Comparison of ENCODE assay signal across 11 cellular contexts in genomic region chr9:110452227-110452801, GRCh38.
DNase-seq lines count a peak whose midpoint lies in the region; ATAC-seq and TF ChIP-seq lines count a peak whose summit lies in the region.
"Had no signal": no experiment of that assay in that cellular context is flagged by ENCODE, and none has a peak within 500 bp of the region (broad histone marks: within the 10 kb centered on the region; RNA-seq: fewer than 3 reads in every experiment).

No MANE protein-coding gene starts in this region.

- H3K4me3 Mint-ChIP-seq in stimulated activated naive B cell treated with anti-CD40 and anti-IgM and Interleukin-4, amounts not matched to agents 10 μg/mL and 1 μg/mL and 100 μg/mL, for 72 hours, result no peak overlapping the region
- H3K4me3 Mint-ChIP-seq: CD4-positive, CD25-positive, alpha-beta regulatory T cell; naive B cell had no signal

- peaks cover 0 to 4% of the 10 kb centered on the region in 2 donors for H3K9me3 Mint-ChIP-seq in stimulated activated naive B cell treated with anti-CD40 and anti-IgM and Interleukin-4, amounts not matched to agents 10 μg/mL and 1 μg/mL and 100 μg/mL, for 72 hours
- H3K9me3 Mint-ChIP-seq: naive B cell had no signal

- peaks cover 4 to 7% of the 10 kb centered on the region in 2 donors for H3K27me3 Mint-ChIP-seq in stimulated activated naive B cell treated with anti-CD40 and anti-IgM and Interleukin-4, amounts not matched to agents 10 μg/mL and 1 μg/mL and 100 μg/mL, for 72 hours
- H3K27me3 Mint-ChIP-seq: CD4-positive, CD25-positive, alpha-beta regulatory T cell had no signal

- H3K4me1 Mint-ChIP-seq in stimulated activated naive B cell treated with anti-CD40 and anti-IgM and Interleukin-4, amounts not matched to agents 10 μg/mL and 1 μg/mL and 100 μg/mL, for 72 hours, result no peaks in the 10 kb centered on the region
- H3K4me1 Mint-ChIP-seq: CD4-positive, CD25-positive, alpha-beta regulatory T cell; naive B cell had no signal

- no peak overlapping the region for H3K4me3 ChIP-seq in fibroblast of the aortic adventitia (ENCODE audit: low read depth, low read length)

- no peak overlapping the region for H3K27ac Mint-ChIP-seq in stimulated activated naive B cell treated with anti-CD40 and anti-IgM and Interleukin-4, amounts not matched to agents 10 μg/mL and 1 μg/mL and 100 μg/mL, for 72 hours
- H3K27ac Mint-ChIP-seq: CD4-positive, CD25-positive, alpha-beta regulatory T cell had no signal

- DNase-seq in SIG-M5 treated with dmso at 0.1 percent for 504 hours (lab: John Stamatoyannopoulos, UW; ENCODE audit: unreplicated experiment), result peak; percentile 1
- no peak for DNase-seq in SIG-M5 (lab: John Stamatoyannopoulos, UW)
- DNase-seq in RPMI7951 (ENCODE audit: low read depth), result peak; percentile 39
- peak; percentile 51 for DNase-seq in fibroblast of the aortic adventitia (ENCODE audit: low read depth)
- DNase-seq in superior temporal gyrus (ENCODE audit: extremely low spot score), result peak; percentile 44
- no peak for DNase-seq in iPS-NIHi11 (ENCODE audit: low spot score)
- DNase-seq in stimulated activated naive B cell treated with anti-CD40 and anti-IgM and Interleukin-4, amounts not matched to agents 10 μg/mL and 1 μg/mL and 100 μg/mL, for 72 hours, result no peak
- DNase-seq: KG1, naive B cell had no signal

- no peak for ATAC-seq in HG02870 (IDR thresholded peaks at IDR 0.05; ENCODE audit: unreplicated experiment)
- ATAC-seq in stimulated activated naive B cell treated with anti-CD40 and anti-IgM and Interleukin-4, amounts not matched to agents 10 μg/mL and 1 μg/mL and 100 μg/mL, for 72 hours (replicated peaks), result no peak

- peak; percentile 33 for TF ChIP-seq CTCF in fibroblast of the aortic adventitia (IDR thresholded peaks at IDR 0.05; ENCODE audit: insufficient read depth, low read length)

- H3K36me3 Mint-ChIP-seq in stimulated activated naive B cell treated with anti-CD40 and anti-IgM and Interleukin-4, amounts not matched to agents 10 μg/mL and 1 μg/mL and 100 μg/mL, for 72 hours, result no peaks in the 10 kb centered on the region
- H3K36me3 Mint-ChIP-seq: CD4-positive, CD25-positive, alpha-beta regulatory T cell; naive B cell had no signal

Comparison
In these comparisons a context has a peak if more than half of its experiments do, and no peak if none do; other contexts are left out.
1. DNase-seq: peak in SIG-M5 treated with dmso at 0.1 percent for 504 hours (single experiment), RPMI7951 (single experiment), fibroblast of the aortic adventitia (single experiment) and superior temporal gyrus (single experiment); none in SIG-M5 (single experiment), iPS-NIHi11 (single experiment) and stimulated activated naive B cell treated with anti-CD40 and anti-IgM and Interleukin-4, amounts not matched to agents 10 μg/mL and 1 μg/mL and 100 μg/mL, for 72 hours (single experiment).